In genomic region chr2:107412981-107413380, GRCh38 we compare ENCODE assay signal across 1 cellular context.
TF ChIP-seq lines count a peak whose summit lies in the region.

No MANE protein-coding gene starts in this region.

TF ChIP-seq in SK-N-SH treated with all-trans-retinoic acid at 6 μM for 48 hours, 23 proteins besides CTCF, POLR2A, EP300 and RAD21 (continued from another document):
- TF ChIP-seq POU6F1 (CRISPR knock-in tag; IDR thresholded peaks at IDR 0.05; ENCODE audit: borderline replicate concordance, low read depth) = peak; percentile 51; the same call in 1 of the 2 replicates
- no peak for TF ChIP-seq ZFP30 (CRISPR knock-in tag; IDR thresholded peaks at IDR 0.05)
